In the genomic region with DNA sequence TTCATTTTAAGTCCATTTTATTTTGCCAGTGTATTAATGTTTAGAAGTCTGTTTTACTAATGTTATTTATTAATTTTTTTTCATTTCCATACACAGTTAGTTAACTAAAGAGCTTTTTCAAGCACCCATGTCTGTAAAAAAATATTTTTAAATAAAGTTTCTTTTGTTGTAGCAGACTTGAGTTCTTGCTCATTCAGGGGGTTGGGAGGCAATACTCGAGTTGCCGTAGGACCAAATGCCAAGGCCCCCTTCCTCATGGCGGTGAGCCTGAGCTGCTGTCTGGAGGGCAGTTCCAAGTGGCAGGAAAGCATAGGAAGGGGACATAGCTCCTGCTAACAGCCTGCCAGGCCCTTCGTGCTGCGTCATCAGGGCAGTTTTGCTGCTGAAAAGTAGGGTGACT, we compare ENCODE assay signal across 13 cellular contexts. TPM values are rescaled to one million over a fixed set of nuclear protein-coding genes. Genes with fewer than 3 reads are reported as not detected.
DNase-seq lines count a peak whose midpoint lies in the region; ATAC-seq and TF ChIP-seq lines count a peak whose summit lies in the region.
"Had no signal": no experiment of that assay in that cellular context is flagged by ENCODE, and none has a peak within 500 bp of the region (broad histone marks: within the 10 kb centered on the region; RNA-seq: fewer than 3 reads in every experiment).

No MANE protein-coding gene starts in this region.

- no peak for TF ChIP-seq EP300 in tibial nerve (IDR thresholded peaks at IDR 0.05)

- WGBS in tibial nerve, 2 donors, result 48 to 55% methylated on average over 5 of the region's 5 CpGs

- H3K36me3 ChIP-seq in CD8-positive, alpha-beta T cell (ENCODE audit: insufficient read depth, low read length), result no peaks in the 10 kb centered on the region
- H3K36me3 ChIP-seq in tibial nerve, result peaks cover 0 to 69% (median 4%) of the 10 kb centered on the region in 3 donors

- TF ChIP-seq POLR2A in tibial nerve (IDR thresholded peaks at IDR 0.05), result no peak

- POLR2A ChIA-PET in CD8-positive, alpha-beta T cell (lab: Charles Lee), result interaction anchor here (1.8 kb wide), 1 partner anchor 8 kb away, joined by 4 read pairs; a partner anchor contains a TSS
- POLR2A ChIA-PET in naive thymus-derived CD8-positive, alpha-beta T cell (lab: Charles Lee), result interaction anchor here (0.7 to 7.8 kb wide), 4 partner anchors 10 to 223 kb away, joined by 3 to 138 read pairs (median 4); a partner anchor contains a TSS
- POLR2A ChIA-PET in GM10248 (lab: Yijun Ruan, JAX), result interaction anchor here (1.5 kb wide), 1 partner anchor 9 kb away, joined by 4 read pairs; a partner anchor contains a TSS

- no peak overlapping the region for H3K4me3 ChIP-seq in CD8-positive, alpha-beta T cell (ENCODE audit: low read depth, low read length)
- H3K4me3 ChIP-seq in tibial nerve, result no peak overlapping the region
- H3K4me3 ChIP-seq: HAP-1 had no signal

- DNase-seq in CD8-positive, alpha-beta T cell, result no peak
- DNase-seq in chondrocyte (ENCODE audit: low spot score), result no peak
- no peak for DNase-seq in naive thymus-derived CD8-positive, alpha-beta T cell
- no peak for DNase-seq in tibial nerve (ENCODE audit: low spot score in 2 of 2)
- no peak for DNase-seq in GM10248 (ENCODE audit: extremely low spot score)
- DNase-seq in stimulated activated naive CD4-positive, alpha-beta T cell treated with Interleukin-2 at 50 U/mL for 16 hours (lab: John Stamatoyannopoulos, UW), result no peak
- DNase-seq in DMS 273 (lab: John Stamatoyannopoulos, UW; ENCODE audit: unreplicated experiment), result no peak
- DNase-seq: AML-193, Kasumi-1, NCI-H187 treated with DMSO at 0.1 percent for 48 hours, NCI-H446, PC-3 had no signal

- peaks cover 35% of the 10 kb centered on the region for H3K4me1 Mint-ChIP-seq in CD8-positive, alpha-beta T cell (ENCODE audit: low read depth)
- H3K4me1 Mint-ChIP-seq in chondrocyte (ENCODE audit: low read depth), result peaks cover 25% of the 10 kb centered on the region
- peaks cover 19 to 39% (median 31%) of the 10 kb centered on the region in 4 donors for H3K4me1 Mint-ChIP-seq in naive thymus-derived CD8-positive, alpha-beta T cell

- peaks cover 28% of the 10 kb centered on the region for H3K36me3 Mint-ChIP-seq in CD8-positive, alpha-beta T cell
- peaks cover 29% of the 10 kb centered on the region for H3K36me3 Mint-ChIP-seq in chondrocyte (ENCODE audit: low read depth)
- H3K36me3 Mint-ChIP-seq in naive thymus-derived CD8-positive, alpha-beta T cell, result peaks cover 0 to 27% (median 4%) of the 10 kb centered on the region in 3 donors

- no peaks in the 10 kb centered on the region for H3K9me3 Mint-ChIP-seq in CD8-positive, alpha-beta T cell
- H3K9me3 Mint-ChIP-seq in chondrocyte (ENCODE audit: low read depth), result no peaks in the 10 kb centered on the region
- H3K9me3 Mint-ChIP-seq in naive thymus-derived CD8-positive, alpha-beta T cell, result no peaks in the 10 kb centered on the region

- no peaks in the 10 kb centered on the region for H3K27me3 Mint-ChIP-seq in CD8-positive, alpha-beta T cell (ENCODE audit: low read depth)
- H3K27me3 Mint-ChIP-seq in chondrocyte (ENCODE audit: low read depth), result no peaks in the 10 kb centered on the region
- no peaks in the 10 kb centered on the region for H3K27me3 Mint-ChIP-seq in naive thymus-derived CD8-positive, alpha-beta T cell

- peak overlapping the region; percentile 64 for H3K27ac Mint-ChIP-seq in CD8-positive, alpha-beta T cell
- peak overlapping the region; percentile 27 for H3K27ac Mint-ChIP-seq in chondrocyte (ENCODE audit: unreplicated experiment)
- H3K27ac Mint-ChIP-seq in naive thymus-derived CD8-positive, alpha-beta T cell, result peak overlapping the region in 9 of 10 donors; percentile 25 to 100 (median 98)

- TF ChIP-seq CTCF in CD8-positive, alpha-beta T cell (IDR thresholded peaks at IDR 0.05), result no peak
- TF ChIP-seq CTCF in chondrocyte (IDR thresholded peaks at IDR 0.05), result no peak
- no peak for TF ChIP-seq CTCF in tibial nerve (IDR thresholded peaks at IDR 0.05)
- no peak for TF ChIP-seq CTCF in GM10248 (IDR thresholded peaks at IDR 0.05; ENCODE audit: control extremely low read depth, extremely low read depth, low read depth, missing control alignments)

- CTCF ChIA-PET in CD8-positive, alpha-beta T cell (lab: Charles Lee), result interaction anchor here (0.9 to 3.8 kb wide), 5 partner anchors 11 to 111 kb away, joined by 3 to 35 read pairs (median 9); no protein-coding TSS in a partner anchor
- CTCF ChIA-PET in GM10248 (lab: Yijun Ruan, JAX), result interaction anchor here (0.7 to 9.7 kb wide), 9 partner anchors 8 to 112 kb away, joined by 3 to 85 read pairs (median 5); a partner anchor contains a TSS

- H3K4me3 Mint-ChIP-seq in CD8-positive, alpha-beta T cell, result no peak overlapping the region
- no peak overlapping the region for H3K4me3 Mint-ChIP-seq in chondrocyte (ENCODE audit: unreplicated experiment)
- no peak overlapping the region for H3K4me3 Mint-ChIP-seq in naive thymus-derived CD8-positive, alpha-beta T cell

- no peak overlapping the region for H3K27ac ChIP-seq in CD8-positive, alpha-beta T cell (ENCODE audit: low read depth, low read length)
- peak overlapping the region in 3 of 4 donors; percentile 50 to 96 (median 60) for H3K27ac ChIP-seq in tibial nerve

- H3K4me1 ChIP-seq in CD8-positive, alpha-beta T cell (ENCODE audit: insufficient read depth, low read length), result peaks cover 30% of the 10 kb centered on the region
- peaks cover 0 to 25% (median 8%) of the 10 kb centered on the region in 4 donors for H3K4me1 ChIP-seq in tibial nerve
- H3K4me1 ChIP-seq: HAP-1 had no signal

- no peaks in the 10 kb centered on the region for H3K27me3 ChIP-seq in CD8-positive, alpha-beta T cell (ENCODE audit: insufficient read depth, low read length)
- H3K27me3 ChIP-seq in tibial nerve, result no peaks in the 10 kb centered on the region

- intact Hi-C loops in CD8-positive, alpha-beta T cell (cut with DNase I, micrococcal nuclease), result loop anchor here in 1 of 2 experiments (10.0 kb wide), 1 partner anchor 703 kb away; a partner anchor contains a TSS

- no peak for ATAC-seq in CD8-positive, alpha-beta T cell
- no peak for ATAC-seq in naive thymus-derived CD8-positive, alpha-beta T cell

- H3K9me3 ChIP-seq in CD8-positive, alpha-beta T cell (ENCODE audit: low read length), result no peaks in the 10 kb centered on the region
- no peaks in the 10 kb centered on the region for H3K9me3 ChIP-seq in tibial nerve
- H3K9me3 ChIP-seq: HAP-1 had no signal

RNA-seq across cellular contexts. Expression of a gene that starts 9.0 kb away (rescaled TPM):
- 10 to 100 TPM; 16.1 to 18.3 TPM for total RNA-seq in CD8-positive, alpha-beta T cell
- total RNA-seq in chondrocyte (170 to 527 TPM (median 509 TPM) in 3 replicates), tibial nerve (1,000 to 10,000 TPM in 1 of 4 donors, 100 to 1,000 TPM in 3; 612 to 1,198 (median 830) TPM)
- total RNA-seq in naive thymus-derived CD8-positive, alpha-beta T cell, result under 1 TPM; 0.33 to 0.55 TPM
- polyA plus RNA-seq in naive thymus-derived CD8-positive, alpha-beta T cell, result 1 to 10 TPM in 1 of 3 donors, under 1 TPM in 2; 0.35 to 1.2 (median 0.65) TPM

RNA-seq across cellular contexts. Expression of a gene that starts 26.4 kb away (rescaled TPM):
- total RNA-seq in CD8-positive, alpha-beta T cell, result 10 to 100 TPM; 20.9 TPM
- total RNA-seq in chondrocyte (22.8 to 26.0 TPM (median 24.3 TPM) in 3 replicates), tibial nerve (10 to 100 TPM; 13.8 to 19.2 (median 15.9) TPM)
- total RNA-seq in naive thymus-derived CD8-positive, alpha-beta T cell, result 10 to 100 TPM; 19.8 to 21.1 TPM
- 10 to 100 TPM; 37.0 to 45.9 (median 39.6) TPM for polyA plus RNA-seq in naive thymus-derived CD8-positive, alpha-beta T cell

RNA-seq across cellular contexts. Expression of a gene that starts 32.7 kb away (rescaled TPM):
- not detected for total RNA-seq in CD8-positive, alpha-beta T cell
- total RNA-seq in chondrocyte (16.2 to 67.2 TPM (median 67.1 TPM) in 3 replicates), tibial nerve (10 to 100 TPM; 12.5 to 55.2 (median 34.1) TPM)
- not detected for total RNA-seq in naive thymus-derived CD8-positive, alpha-beta T cell
- not detected for polyA plus RNA-seq in naive thymus-derived CD8-positive, alpha-beta T cell

RNA-seq across cellular contexts. Expression of a gene that starts 38.5 kb away (rescaled TPM):
- total RNA-seq in CD8-positive, alpha-beta T cell, result not detected
- total RNA-seq in chondrocyte (not detected in 3 replicates), tibial nerve (under 1 TPM in 1 of 4 donors, not detected in 3; 0.44 TPM)
- total RNA-seq in naive thymus-derived CD8-positive, alpha-beta T cell, result not detected
- not detected for polyA plus RNA-seq in naive thymus-derived CD8-positive, alpha-beta T cell
- total RNA-seq: PC-3 had no signal

Comparison
In these comparisons a context has a peak if more than half of its experiments do, and no peak if none do; other contexts are left out.
1. H3K27ac Mint-ChIP-seq: peak in every context shown above with its lines; median percentile 98 in naive thymus-derived CD8-positive, alpha-beta T cell; 64 in CD8-positive, alpha-beta T cell; 27 in chondrocyte.
2. RNA of a gene that starts 32.7 kb away (total RNA-seq): 16.2 to 67.2 TPM in chondrocyte and 12.5 to 55.2 TPM in tibial nerve; not detected in CD8-positive, alpha-beta T cell and not detected in naive thymus-derived CD8-positive, alpha-beta T cell; every median in the first group is over 10 times any median in the second.